In the genomic region with DNA sequence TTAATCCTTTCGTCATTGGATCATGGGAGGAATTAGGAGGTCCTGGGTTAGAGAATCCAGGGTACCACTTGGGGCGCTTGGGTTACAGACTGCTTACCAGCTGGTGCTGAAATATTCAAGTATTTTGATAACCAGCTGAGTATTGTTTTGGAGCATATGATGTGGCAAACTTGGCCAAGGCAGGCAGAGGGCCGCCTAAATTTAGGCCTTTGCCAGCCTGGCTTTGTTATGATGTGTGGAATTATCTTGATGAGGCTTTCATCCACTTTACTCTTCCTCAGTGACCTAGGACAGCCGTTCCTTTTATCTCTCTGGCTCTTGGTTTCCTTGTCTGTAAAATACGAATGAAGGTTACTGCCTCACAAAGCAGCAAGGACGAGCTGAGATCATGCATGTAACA, we compare ENCODE assay signal across 22 cellular contexts.
"Had no signal": no experiment of that assay in that cellular context is flagged by ENCODE, and none has a peak within 500 bp of the region (broad histone marks: within the 10 kb centered on the region; RNA-seq: fewer than 3 reads in every experiment).

No MANE protein-coding gene starts in this region.

- H3K27me3 ChIP-seq: esophagus squamous epithelium, gastroesophageal sphincter, hepatocyte, pancreas, spleen, suprapubic skin, thyroid gland had no signal

- H3K4me1 ChIP-seq: thyroid gland had no signal

- H3K9me3 ChIP-seq: esophagus squamous epithelium, gastroesophageal sphincter, pancreas, spleen, suprapubic skin, thyroid gland had no signal

- H3K4me3 Mint-ChIP-seq: central memory CD8-positive, alpha-beta T cell; type B pancreatic cell had no signal

- DNase-seq: effector memory CD4-positive, alpha-beta T cell; esophagus squamous epithelium; foreskin fibroblast; glutamatergic neuron; kidney; left cardiac atrium; naive thymus-derived CD4-positive, alpha-beta T cell; nucleus accumbens; pancreas; stimulated activated CD4-positive, alpha-beta T cell treated with anti-CD3 and anti-CD28 coated beads, Interleukin-15, amount 100 ng/mL, for 24 hours; stimulated activated CD4-positive, alpha-beta T cell treated with anti-CD3 and anti-CD28 coated beads, Interleukin-1b, Interleukin-23, amount 100 ng/mL, for 48 hours; stimulated activated CD4-positive, alpha-beta T cell treated with anti-CD3 and anti-CD28 coated beads, Interleukin-4, amount 100 ng/mL, for 24 hours; stimulated activated naive CD4-positive, alpha-beta T cell; thyroid gland had no signal

- H3K27ac Mint-ChIP-seq: progenitor cell of endocrine pancreas, type B pancreatic cell had no signal

- H3K27me3 Mint-ChIP-seq: central memory CD8-positive, alpha-beta T cell; naive thymus-derived CD4-positive, alpha-beta T cell; progenitor cell of endocrine pancreas; type B pancreatic cell had no signal

- ATAC-seq: gastroesophageal sphincter; naive thymus-derived CD4-positive, alpha-beta T cell; pancreas; sciatic nerve had no signal

- H3K9me3 Mint-ChIP-seq: central memory CD8-positive, alpha-beta T cell; naive thymus-derived CD4-positive, alpha-beta T cell; type B pancreatic cell had no signal

- H3K4me3 ChIP-seq: esophagus squamous epithelium, gastroesophageal sphincter, hepatocyte, pancreas, spleen, suprapubic skin, thyroid gland had no signal

- H3K27ac ChIP-seq: esophagus squamous epithelium, gastroesophageal sphincter, hepatocyte, pancreas, spleen, suprapubic skin, thyroid gland had no signal
